In genomic region chr19:3803114-3803888, GRCh38 we compare ENCODE assay signal across 1 cellular context.
A peak's percentile ranks its signal among the peaks of the same experiment; 100 is the strongest.
TF ChIP-seq lines count a peak whose summit lies in the region.

No MANE protein-coding gene starts in this region.

TF ChIP-seq in HepG2, 621 proteins besides CTCF, POLR2A, EP300 and RAD21:
- TF ChIP-seq ZFP36 (IDR thresholded peaks at IDR 0.05; ENCODE audit: borderline replicate concordance, low read depth, low read length, partially characterized antibody) (peak; percentile 7), MTA3 (CRISPR knock-in tag; IDR thresholded peaks at IDR 0.05) (no peak)
